2 cellular contexts compared by ENCODE assay signal in the genomic region with DNA sequence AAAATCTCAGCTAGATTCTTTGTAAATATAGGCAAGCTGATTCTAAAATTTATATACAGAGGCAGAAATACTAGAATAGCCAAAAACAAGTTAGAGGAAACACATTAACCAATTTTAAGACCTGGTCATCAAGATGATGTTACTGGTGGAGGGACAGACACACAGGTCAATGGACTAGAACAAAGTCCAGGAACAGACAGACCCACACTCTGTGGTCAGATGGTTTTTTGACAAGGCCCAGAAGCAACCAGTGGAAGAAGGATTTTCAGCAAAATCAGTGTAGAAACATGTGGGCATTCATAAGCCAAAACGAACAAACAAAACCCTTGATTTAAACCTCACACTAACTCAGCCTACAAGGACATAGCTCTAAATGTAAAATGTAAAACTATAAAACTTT.
TF ChIP-seq lines count a peak whose summit lies in the region.

No MANE protein-coding gene starts in this region.

TF ChIP-seq in HepG2, 621 proteins besides CTCF, POLR2A, EP300 and RAD21 (continued from another document and continues in another):
- TF ChIP-seq, protein P1, sequence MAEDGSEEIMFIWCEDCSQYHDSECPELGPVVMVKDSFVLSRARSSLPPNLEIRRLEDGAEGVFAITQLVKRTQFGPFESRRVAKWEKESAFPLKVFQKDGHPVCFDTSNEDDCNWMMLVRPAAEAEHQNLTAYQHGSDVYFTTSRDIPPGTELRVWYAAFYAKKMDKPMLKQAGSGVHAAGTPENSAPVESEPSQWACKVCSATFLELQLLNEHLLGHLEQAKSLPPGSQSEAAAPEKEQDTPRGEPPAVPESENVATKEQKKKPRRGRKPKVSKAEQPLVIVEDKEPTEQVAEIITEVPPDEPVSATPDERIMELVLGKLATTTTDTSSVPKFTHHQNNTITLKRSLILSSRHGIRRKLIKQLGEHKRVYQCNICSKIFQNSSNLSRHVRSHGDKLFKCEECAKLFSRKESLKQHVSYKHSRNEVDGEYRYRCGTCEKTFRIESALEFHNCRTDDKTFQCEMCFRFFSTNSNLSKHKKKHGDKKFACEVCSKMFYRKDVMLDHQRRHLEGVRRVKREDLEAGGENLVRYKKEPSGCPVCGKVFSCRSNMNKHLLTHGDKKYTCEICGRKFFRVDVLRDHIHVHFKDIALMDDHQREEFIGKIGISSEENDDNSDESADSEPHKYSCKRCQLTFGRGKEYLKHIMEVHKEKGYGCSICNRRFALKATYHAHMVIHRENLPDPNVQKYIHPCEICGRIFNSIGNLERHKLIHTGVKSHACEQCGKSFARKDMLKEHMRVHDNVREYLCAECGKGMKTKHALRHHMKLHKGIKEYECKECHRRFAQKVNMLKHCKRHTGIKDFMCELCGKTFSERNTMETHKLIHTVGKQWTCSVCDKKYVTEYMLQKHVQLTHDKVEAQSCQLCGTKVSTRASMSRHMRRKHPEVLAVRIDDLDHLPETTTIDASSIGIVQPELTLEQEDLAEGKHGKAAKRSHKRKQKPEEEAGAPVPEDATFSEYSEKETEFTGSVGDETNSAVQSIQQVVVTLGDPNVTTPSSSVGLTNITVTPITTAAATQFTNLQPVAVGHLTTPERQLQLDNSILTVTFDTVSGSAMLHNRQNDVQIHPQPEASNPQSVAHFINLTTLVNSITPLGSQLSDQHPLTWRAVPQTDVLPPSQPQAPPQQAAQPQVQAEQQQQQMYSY (CRISPR knock-in tag; IDR thresholded peaks at IDR 0.05) = no peak
- TF ChIP-seq LCORL (IDR thresholded peaks at IDR 0.05) (no peak), LCORL (CRISPR knock-in tag; IDR thresholded peaks at IDR 0.05) (0 out of 2 replicates have a peak, but pooled peaks have one; percentile 34), HOXD1 (CRISPR knock-in tag; IDR thresholded peaks at IDR 0.05) (no peak), SOX6 (IDR thresholded peaks at IDR 0.05) (no peak), SOX6 (CRISPR knock-in tag; IDR thresholded peaks at IDR 0.05) (no peak), ZNF251 (CRISPR knock-in tag; IDR thresholded peaks at IDR 0.05) (no peak), ZFX (CRISPR knock-in tag; IDR thresholded peaks at IDR 0.05; ENCODE audit: low read depth) (peak; percentile 33; the same call in 1 of the 2 replicates), TCF7L2 (IDR thresholded peaks at IDR 0.05; ENCODE audit: low read depth, low read length) (no peak), RFX3 (CRISPR knock-in tag; IDR thresholded peaks at IDR 0.05) (no peak), ZMAT5 (CRISPR knock-in tag; IDR thresholded peaks at IDR 0.05; ENCODE audit: borderline replicate concordance, low read depth) (no peak), RERE (CRISPR knock-in tag; IDR thresholded peaks at IDR 0.05; ENCODE audit: low read depth) (no peak), ATF4 (CRISPR knock-in tag; IDR thresholded peaks at IDR 0.05) (no peak), ZNF567 (CRISPR knock-in tag; IDR thresholded peaks at IDR 0.05; ENCODE audit: borderline replicate concordance) (no peak), HNF4A (CRISPR knock-in tag; IDR thresholded peaks at IDR 0.05) (peak; percentile 75), HNRNPL (IDR thresholded peaks at IDR 0.05; ENCODE audit: low read depth, low read length) (no peak), HNF4G (IDR thresholded peaks at IDR 0.05; ENCODE audit: borderline replicate concordance, low read depth, low read length) (peak; percentile 66; the same call in 1 of the 2 replicates), HNF4G (CRISPR knock-in tag; IDR thresholded peaks at IDR 0.05; ENCODE audit: borderline replicate concordance, low read depth) (no peak), HDAC6 (IDR thresholded peaks at IDR 0.05; ENCODE audit: low read depth, low read length) (no peak)

TF ChIP-seq in SK-N-SH treated with all-trans-retinoic acid at 6 μM for 48 hours, 23 proteins besides CTCF, POLR2A, EP300 and RAD21 (continued from another document):
- TF ChIP-seq CSRNP3 (CRISPR knock-in tag; IDR thresholded peaks at IDR 0.05) (no peak), ZC3H10 (CRISPR knock-in tag; IDR thresholded peaks at IDR 0.05) (no peak), OSR1 (CRISPR knock-in tag; IDR thresholded peaks at IDR 0.05) (no peak), RARB (CRISPR knock-in tag; IDR thresholded peaks at IDR 0.05) (no peak), TSHZ2 (CRISPR knock-in tag; IDR thresholded peaks at IDR 0.05) (no peak), GLIS3 (CRISPR knock-in tag; IDR thresholded peaks at IDR 0.05) (no peak), TOX (CRISPR knock-in tag; IDR thresholded peaks at IDR 0.05; ENCODE audit: borderline replicate concordance) (no peak), ARNTL (CRISPR knock-in tag; IDR thresholded peaks at IDR 0.05; ENCODE audit: borderline replicate concordance, low read depth) (no peak), POU6F1 (CRISPR knock-in tag; IDR thresholded peaks at IDR 0.05; ENCODE audit: borderline replicate concordance, low read depth) (no peak), BACH2 (CRISPR knock-in tag; IDR thresholded peaks at IDR 0.05; ENCODE audit: borderline replicate concordance) (no peak), CSDC2 (CRISPR knock-in tag; IDR thresholded peaks at IDR 0.05) (no peak), ZNF8 (CRISPR knock-in tag; IDR thresholded peaks at IDR 0.05) (no peak), ZNF70 (CRISPR knock-in tag; IDR thresholded peaks at IDR 0.05) (no peak)
- TF ChIP-seq, protein P2, sequence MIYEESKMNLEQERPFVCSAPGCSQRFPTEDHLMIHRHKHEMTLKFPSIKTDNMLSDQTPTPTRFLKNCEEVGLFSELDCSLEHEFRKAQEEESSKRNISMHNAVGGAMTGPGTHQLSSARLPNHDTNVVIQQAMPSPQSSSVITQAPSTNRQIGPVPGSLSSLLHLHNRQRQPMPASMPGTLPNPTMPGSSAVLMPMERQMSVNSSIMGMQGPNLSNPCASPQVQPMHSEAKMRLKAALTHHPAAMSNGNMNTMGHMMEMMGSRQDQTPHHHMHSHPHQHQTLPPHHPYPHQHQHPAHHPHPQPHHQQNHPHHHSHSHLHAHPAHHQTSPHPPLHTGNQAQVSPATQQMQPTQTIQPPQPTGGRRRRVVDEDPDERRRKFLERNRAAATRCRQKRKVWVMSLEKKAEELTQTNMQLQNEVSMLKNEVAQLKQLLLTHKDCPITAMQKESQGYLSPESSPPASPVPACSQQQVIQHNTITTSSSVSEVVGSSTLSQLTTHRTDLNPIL (CRISPR knock-in tag; IDR thresholded peaks at IDR 0.05; ENCODE audit: low read depth) = no peak
